Comparison of ENCODE assay signal across 13 cellular contexts in the genomic region with DNA sequence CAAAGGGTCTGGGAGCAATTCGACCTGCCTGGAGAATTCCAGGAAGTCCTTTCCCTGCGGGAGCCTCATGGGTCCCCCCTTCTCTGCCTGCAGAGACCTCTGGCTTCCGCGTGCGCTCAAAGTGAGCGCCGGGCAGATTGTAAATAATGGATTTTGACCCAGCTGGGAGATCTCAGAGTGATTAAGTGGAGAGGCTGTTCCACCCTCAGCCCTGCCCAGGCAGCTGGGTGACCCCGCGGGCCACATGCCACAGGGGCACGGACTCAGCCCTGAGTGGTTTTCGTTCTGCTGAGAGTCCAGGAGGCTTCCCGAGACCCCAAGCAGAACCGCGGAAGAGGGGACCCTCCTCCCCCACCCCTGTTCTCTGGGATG. TPM values are rescaled to one million over a fixed set of nuclear protein-coding genes. Genes with fewer than 3 reads are reported as not detected.
DNase-seq lines count a peak whose midpoint lies in the region; ATAC-seq and TF ChIP-seq lines count a peak whose summit lies in the region.
"Had no signal": no experiment of that assay in that cellular context is flagged by ENCODE, and none has a peak within 500 bp of the region (broad histone marks: within the 10 kb centered on the region; RNA-seq: fewer than 3 reads in every experiment).

No MANE protein-coding gene starts in this region.

- H3K9me3 ChIP-seq in heart right ventricle (no peaks in the 10 kb centered on the region), duodenal mucosa (ENCODE audit: control insufficient read depth in 1 of 2, low read length in 2 of 2) (no peaks in the 10 kb centered on the region)

- H3K36me3 ChIP-seq in heart right ventricle (no peaks in the 10 kb centered on the region), duodenal mucosa (ENCODE audit: control insufficient read depth in 1 of 2, insufficient read depth in 2 of 2, low read length in 2 of 2) (no peaks in the 10 kb centered on the region)

- H3K4me1 ChIP-seq in heart right ventricle (peaks cover 0 to 44% (median 15%) of the 10 kb centered on the region in 9 donors), duodenal mucosa (ENCODE audit: control insufficient read depth in 1 of 2, insufficient read depth in 2 of 2, low read length in 2 of 2) (peaks cover 8 to 13% of the 10 kb centered on the region in 2 donors)
- H3K4me1 ChIP-seq: parathyroid adenoma had no signal

- ATAC-seq in heart right ventricle (no peak), Right ventricle myocardium inferior (no peak), naive B cell (ENCODE audit: low read depth in 2 of 2) (no peak), HG02623 (IDR thresholded peaks at IDR 0.05; ENCODE audit: unreplicated experiment) (no peak), GM18873 (IDR thresholded peaks at IDR 0.05; ENCODE audit: low FRiP score, unreplicated experiment) (no peak)

- peaks cover 18 to 19% (median 19%) of the 10 kb centered on the region in 3 donors for H3K4me1 Mint-ChIP-seq in naive B cell
- H3K4me1 Mint-ChIP-seq in type B pancreatic cell (ENCODE audit: unreplicated experiment): peaks cover 5% of the 10 kb centered on the region
- peaks cover 3% of the 10 kb centered on the region for H3K4me1 Mint-ChIP-seq in activated CD4-positive, alpha-beta memory T cell treated with anti-CD3 and anti-CD28 coated beads, Interleukin-2, amount 10 ng/mL, durations not matched to agents 7 days and 5 days

- 6 to 11% methylated on average over 14 of the region's 14 CpGs for WGBS in heart right ventricle, 2 donors

- H3K4me3 Mint-ChIP-seq in naive B cell (peak overlapping the region; percentile 46 to 85 (median 68)), type B pancreatic cell (peak overlapping the region; percentile 73)
- no peak overlapping the region for H3K4me3 Mint-ChIP-seq in activated CD4-positive, alpha-beta memory T cell treated with anti-CD3 and anti-CD28 coated beads, Interleukin-2, amount 10 ng/mL, durations not matched to agents 7 days and 5 days

- H3K27me3 ChIP-seq in heart right ventricle (peaks cover 12 to 79% (median 58%) of the 10 kb centered on the region in 7 donors), duodenal mucosa (ENCODE audit: control insufficient read depth in 1 of 2, insufficient read depth in 2 of 2, low read length in 2 of 2) (peaks cover 21 to 28% of the 10 kb centered on the region in 2 donors)

- DNase-seq in heart right ventricle (no peak), Right ventricle myocardium inferior (ENCODE audit: missing footprints) (no peak), naive B cell (no peak), type B pancreatic cell (ENCODE audit: extremely low spot score, unreplicated experiment) (peak; percentile 68)
- DNase-seq in activated CD4-positive, alpha-beta memory T cell treated with anti-CD3 and anti-CD28 coated beads, Interleukin-2, amount 10 ng/mL, durations not matched to agents 7 days and 5 days: no peak
- DNase-seq: activated CD8-positive, alpha-beta memory T cell treated with anti-CD3 and anti-CD28 coated beads, Interleukin-2, amount 50 U/mL, for 48 hours; NCI-H510A had no signal

- H3K9me3 Mint-ChIP-seq in naive B cell (peaks cover 0 to 4% (median 0%) of the 10 kb centered on the region in 7 donors), type B pancreatic cell (no peaks in the 10 kb centered on the region)
- no peaks in the 10 kb centered on the region for H3K9me3 Mint-ChIP-seq in activated CD4-positive, alpha-beta memory T cell treated with anti-CD3 and anti-CD28 coated beads, Interleukin-2, amount 10 ng/mL, durations not matched to agents 7 days and 5 days

- peak overlapping the region; percentile 55 to 63 for H3K9ac ChIP-seq in duodenal mucosa (ENCODE audit: low read depth in 1 of 2, low read length in 2 of 2)
- H3K9ac ChIP-seq: KMS-11, parathyroid adenoma had no signal

- POLR2A ChIA-PET in activated CD4-positive, alpha-beta memory T cell treated with anti-CD3 and anti-CD28 coated beads, Interleukin-2, amount 10 ng/mL, durations not matched to agents 7 days and 5 days (lab: Charles Lee): no interaction called here

- H3K36me3 Mint-ChIP-seq in naive B cell (peaks cover 9 to 31% of the 10 kb centered on the region in 2 donors), type B pancreatic cell (no peaks in the 10 kb centered on the region)
- no peaks in the 10 kb centered on the region for H3K36me3 Mint-ChIP-seq in activated CD4-positive, alpha-beta memory T cell treated with anti-CD3 and anti-CD28 coated beads, Interleukin-2, amount 10 ng/mL, durations not matched to agents 7 days and 5 days (ENCODE audit: low read depth)

- H3K4me3 ChIP-seq in heart right ventricle (peak overlapping the region; percentile 4 to 58 (median 33)), duodenal mucosa (ENCODE audit: low read depth in 1 of 2, low read length in 2 of 2) (peak overlapping the region; percentile 59 to 65)

- intact Hi-C loops in heart right ventricle (cut with DNase I): no loop called here
- intact Hi-C loops in Right ventricle myocardium inferior (cut with DNase I): no loop called here

- peaks cover 39 to 45% (median 45%) of the 10 kb centered on the region in 3 donors for H3K27me3 Mint-ChIP-seq in naive B cell
- H3K27me3 Mint-ChIP-seq in type B pancreatic cell: peaks cover 66% of the 10 kb centered on the region
- peaks cover 37% of the 10 kb centered on the region for H3K27me3 Mint-ChIP-seq in activated CD4-positive, alpha-beta memory T cell treated with anti-CD3 and anti-CD28 coated beads, Interleukin-2, amount 10 ng/mL, durations not matched to agents 7 days and 5 days

- CTCF ChIA-PET in activated CD4-positive, alpha-beta memory T cell treated with anti-CD3 and anti-CD28 coated beads, Interleukin-2, amount 10 ng/mL, durations not matched to agents 7 days and 5 days (lab: Charles Lee): no interaction called here

- H3K27ac Mint-ChIP-seq in naive B cell (peak overlapping the region in 1 of 6 donors; percentile 10), type B pancreatic cell (no peak overlapping the region)
- no peak overlapping the region for H3K27ac Mint-ChIP-seq in activated CD4-positive, alpha-beta memory T cell treated with anti-CD3 and anti-CD28 coated beads, Interleukin-2, amount 10 ng/mL, durations not matched to agents 7 days and 5 days

- no peak for TF ChIP-seq CTCF in heart right ventricle (IDR thresholded peaks at IDR 0.05)
- no peak for TF ChIP-seq CTCF in type B pancreatic cell (conservative IDR thresholded peaks at IDR 0.05)

- H3K27ac ChIP-seq in heart right ventricle (no peak overlapping the region), duodenal mucosa (ENCODE audit: low read depth, low read length) (no peak overlapping the region)
- H3K27ac ChIP-seq: C4-2B, KMS-11, parathyroid adenoma had no signal

RNA-seq across cellular contexts. Expression of a gene that starts 1.2 kb away (rescaled TPM):
- under 1 TPM in 4 of 10 donors, not detected in 6; 0.16 to 0.79 (median 0.20) TPM for total RNA-seq in heart right ventricle
- polyA plus RNA-seq in heart right ventricle: under 1 TPM in 1 of 2 donors, not detected in 1; 0.25 TPM
- not detected for total RNA-seq in Right ventricle myocardium inferior
- not detected for polyA plus RNA-seq in naive B cell (ENCODE audit: low read depth in 6 of 6)
- total RNA-seq in type B pancreatic cell (ENCODE audit: low replicate concordance): 0.29 TPM in 1 of 2 replicates, not detected in the other
- not detected for total RNA-seq in activated CD4-positive, alpha-beta memory T cell treated with anti-CD3 and anti-CD28 coated beads, Interleukin-2, amount 10 ng/mL, durations not matched to agents 7 days and 5 days
